In genomic region chr16:57244767-57245471, GRCh38 we compare ENCODE assay signal across 1 cellular context.
TF ChIP-seq lines count a peak whose summit lies in the region.

Gene ARL2BP (plus strand): TSS chr16:57245259. CDS start chr16:57245368, 109 bp downstream.

TF ChIP-seq in HepG2, 621 proteins besides CTCF, POLR2A, EP300 and RAD21 (continued from another document):
- no peak for TF ChIP-seq JDP2 (CRISPR knock-in tag; IDR thresholded peaks at IDR 0.05; ENCODE audit: borderline replicate concordance)
- no peak for TF ChIP-seq PCBP2 (optimal IDR thresholded peaks at IDR 0.05; ENCODE audit: low read depth, low read length, poor library complexity, severe bottlenecking)
- TF ChIP-seq RARA (CRISPR knock-in tag; IDR thresholded peaks at IDR 0.05), result peak; percentile 61
- peak; percentile 92; the same call in 1 of the 2 replicates for TF ChIP-seq TFDP1 (CRISPR knock-in tag; IDR thresholded peaks at IDR 0.05; ENCODE audit: borderline replicate concordance)
- peak; percentile 98; the same call in 1 of the 2 replicates for TF ChIP-seq SMAD1 (CRISPR knock-in tag; IDR thresholded peaks at IDR 0.05; ENCODE audit: borderline replicate concordance, low read depth)
- TF ChIP-seq SOX13 (IDR thresholded peaks at IDR 0.05), result 0 out of 2 replicates have a peak, but pooled peaks have one; percentile 15
- TF ChIP-seq SOX13 (CRISPR knock-in tag; conservative IDR thresholded peaks at IDR 0.05 in 1 of 2, IDR thresholded peaks at IDR 0.05 in 1 of 2), result peak in 1 of 2 experiments; percentile 29; a peak in 2 of 4 replicates
- peak; percentile 90 for TF ChIP-seq ZNF274 (CRISPR knock-in tag; IDR thresholded peaks at IDR 0.05)
- peak; percentile 83; the same call in 1 of the 2 replicates for TF ChIP-seq ZSCAN25 (CRISPR knock-in tag; IDR thresholded peaks at IDR 0.05)
- TF ChIP-seq ZFP90 (CRISPR knock-in tag; IDR thresholded peaks at IDR 0.05; ENCODE audit: borderline replicate concordance), result peak; percentile 64; the same call in 1 of the 2 replicates
- TF ChIP-seq ZNF652 (CRISPR knock-in tag; IDR thresholded peaks at IDR 0.05; ENCODE audit: borderline replicate concordance, low read depth), result no peak
- peak; percentile 28; the same call in 1 of the 2 replicates for TF ChIP-seq SOX5 (CRISPR knock-in tag; IDR thresholded peaks at IDR 0.05; ENCODE audit: borderline replicate concordance)
- TF ChIP-seq, protein P1, sequence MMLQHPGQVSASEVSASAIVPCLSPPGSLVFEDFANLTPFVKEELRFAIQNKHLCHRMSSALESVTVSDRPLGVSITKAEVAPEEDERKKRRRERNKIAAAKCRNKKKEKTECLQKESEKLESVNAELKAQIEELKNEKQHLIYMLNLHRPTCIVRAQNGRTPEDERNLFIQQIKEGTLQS (CRISPR knock-in tag; IDR thresholded peaks at IDR 0.05), result peak; percentile 15; the same call in 1 of the 2 replicates
- TF ChIP-seq ZNF337 (CRISPR knock-in tag; IDR thresholded peaks at IDR 0.05; ENCODE audit: borderline replicate concordance, low read depth), result no peak
- peak; percentile 82; the same call in 1 of the 2 replicates for TF ChIP-seq SNAPC2 (CRISPR knock-in tag; IDR thresholded peaks at IDR 0.05)
- TF ChIP-seq HNF4A (CRISPR knock-in tag; IDR thresholded peaks at IDR 0.05), result no peak
- TF ChIP-seq ZNF251 (CRISPR knock-in tag; IDR thresholded peaks at IDR 0.05), result no peak
- 0 out of 2 replicates have a peak, but pooled peaks have one; percentile 74 for TF ChIP-seq ZNF230 (CRISPR knock-in tag; IDR thresholded peaks at IDR 0.05)
- 0 out of 2 replicates have a peak, but pooled peaks have one; percentile 43 for TF ChIP-seq FIP1L1 (IDR thresholded peaks at IDR 0.05; ENCODE audit: borderline replicate concordance, insufficient read depth, low read depth, low read length)
- peak; percentile 76; the same call in 1 of the 2 replicates for TF ChIP-seq TSC22D2 (CRISPR knock-in tag; IDR thresholded peaks at IDR 0.05; ENCODE audit: borderline replicate concordance)
- TF ChIP-seq ZBTB49 (CRISPR knock-in tag; IDR thresholded peaks at IDR 0.05; ENCODE audit: borderline replicate concordance), result peak; percentile 44; the same call in 1 of the 2 replicates
- TF ChIP-seq, protein P2, sequence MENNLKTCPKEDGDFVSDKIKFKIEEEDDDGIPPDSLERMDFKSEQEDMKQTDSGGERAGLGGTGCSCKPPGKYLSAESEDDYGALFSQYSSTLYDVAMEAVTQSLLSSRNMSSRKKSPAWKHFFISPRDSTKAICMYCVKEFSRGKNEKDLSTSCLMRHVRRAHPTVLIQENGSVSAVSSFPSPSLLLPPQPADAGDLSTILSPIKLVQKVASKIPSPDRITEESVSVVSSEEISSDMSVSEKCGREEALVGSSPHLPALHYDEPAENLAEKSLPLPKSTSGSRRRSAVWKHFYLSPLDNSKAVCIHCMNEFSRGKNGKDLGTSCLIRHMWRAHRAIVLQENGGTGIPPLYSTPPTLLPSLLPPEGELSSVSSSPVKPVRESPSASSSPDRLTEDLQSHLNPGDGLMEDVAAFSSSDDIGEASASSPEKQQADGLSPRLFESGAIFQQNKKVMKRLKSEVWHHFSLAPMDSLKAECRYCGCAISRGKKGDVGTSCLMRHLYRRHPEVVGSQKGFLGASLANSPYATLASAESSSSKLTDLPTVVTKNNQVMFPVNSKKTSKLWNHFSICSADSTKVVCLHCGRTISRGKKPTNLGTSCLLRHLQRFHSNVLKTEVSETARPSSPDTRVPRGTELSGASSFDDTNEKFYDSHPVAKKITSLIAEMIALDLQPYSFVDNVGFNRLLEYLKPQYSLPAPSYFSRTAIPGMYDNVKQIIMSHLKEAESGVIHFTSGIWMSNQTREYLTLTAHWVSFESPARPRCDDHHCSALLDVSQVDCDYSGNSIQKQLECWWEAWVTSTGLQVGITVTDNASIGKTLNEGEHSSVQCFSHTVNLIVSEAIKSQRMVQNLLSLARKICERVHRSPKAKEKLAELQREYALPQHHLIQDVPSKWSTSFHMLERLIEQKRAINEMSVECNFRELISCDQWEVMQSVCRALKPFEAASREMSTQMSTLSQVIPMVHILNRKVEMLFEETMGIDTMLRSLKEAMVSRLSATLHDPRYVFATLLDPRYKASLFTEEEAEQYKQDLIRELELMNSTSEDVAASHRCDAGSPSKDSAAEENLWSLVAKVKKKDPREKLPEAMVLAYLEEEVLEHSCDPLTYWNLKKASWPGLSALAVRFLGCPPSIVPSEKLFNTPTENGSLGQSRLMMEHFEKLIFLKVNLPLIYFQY (CRISPR knock-in tag; IDR thresholded peaks at IDR 0.05; ENCODE audit: borderline replicate concordance), result peak; percentile 98
- 0 out of 2 replicates have a peak, but pooled peaks have one; percentile 55 for TF ChIP-seq CHD2 (IDR thresholded peaks at IDR 0.05; ENCODE audit: low read depth, low read length)
- TF ChIP-seq ZNF768 (CRISPR knock-in tag; IDR thresholded peaks at IDR 0.05), result peak; percentile 82; the same call in 1 of the 2 replicates
- TF ChIP-seq, protein P3, sequence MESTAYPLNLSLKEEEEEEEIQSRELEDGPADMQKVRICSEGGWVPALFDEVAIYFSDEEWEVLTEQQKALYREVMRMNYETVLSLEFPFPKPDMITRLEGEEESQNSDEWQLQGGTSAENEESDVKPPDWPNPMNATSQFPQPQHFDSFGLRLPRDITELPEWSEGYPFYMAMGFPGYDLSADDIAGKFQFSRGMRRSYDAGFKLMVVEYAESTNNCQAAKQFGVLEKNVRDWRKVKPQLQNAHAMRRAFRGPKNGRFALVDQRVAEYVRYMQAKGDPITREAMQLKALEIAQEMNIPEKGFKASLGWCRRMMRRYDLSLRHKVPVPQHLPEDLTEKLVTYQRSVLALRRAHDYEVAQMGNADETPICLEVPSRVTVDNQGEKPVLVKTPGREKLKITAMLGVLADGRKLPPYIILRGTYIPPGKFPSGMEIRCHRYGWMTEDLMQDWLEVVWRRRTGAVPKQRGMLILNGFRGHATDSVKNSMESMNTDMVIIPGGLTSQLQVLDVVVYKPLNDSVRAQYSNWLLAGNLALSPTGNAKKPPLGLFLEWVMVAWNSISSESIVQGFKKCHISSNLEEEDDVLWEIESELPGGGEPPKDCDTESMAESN (CRISPR knock-in tag; conservative IDR thresholded peaks at IDR 0.05), result peak; percentile 93
- TF ChIP-seq AKNA (CRISPR knock-in tag; IDR thresholded peaks at IDR 0.05; ENCODE audit: borderline replicate concordance), result peak; percentile 89
- peak; percentile 42; the same call in 1 of the 2 replicates for TF ChIP-seq JUND (CRISPR knock-in tag; IDR thresholded peaks at IDR 0.05)
- peak; percentile 92 for TF ChIP-seq AGO1 (IDR thresholded peaks at IDR 0.05; ENCODE audit: low read depth, low read length, poor library complexity, severe bottlenecking)
- peak; percentile 97 for TF ChIP-seq ZNF430 (CRISPR knock-in tag; IDR thresholded peaks at IDR 0.05)
- TF ChIP-seq RNF219 (CRISPR knock-in tag; IDR thresholded peaks at IDR 0.05), result no peak; the same call in 1 of the 2 replicates
- TF ChIP-seq ZNF17 (CRISPR knock-in tag; IDR thresholded peaks at IDR 0.05), result no peak
- peak; percentile 54; the same call in 1 of the 2 replicates for TF ChIP-seq FOSL1 (CRISPR knock-in tag; IDR thresholded peaks at IDR 0.05; ENCODE audit: borderline replicate concordance)
- TF ChIP-seq JUN (CRISPR knock-in tag; IDR thresholded peaks at IDR 0.05), result peak; percentile 53; the same call in 1 of the 2 replicates
- no peak for TF ChIP-seq ZNF775 (CRISPR knock-in tag; IDR thresholded peaks at IDR 0.05; ENCODE audit: borderline replicate concordance)
- no peak for TF ChIP-seq ATF1 (CRISPR knock-in tag; IDR thresholded peaks at IDR 0.05)
- TF ChIP-seq BHLHE40 (IDR thresholded peaks at IDR 0.05; ENCODE audit: low read length), result no peak
- no peak for TF ChIP-seq FOXK2 (IDR thresholded peaks at IDR 0.05)
- peak; percentile 95 for TF ChIP-seq AKAP8 (CRISPR knock-in tag; IDR thresholded peaks at IDR 0.05)
- TF ChIP-seq ARHGAP35 (CRISPR knock-in tag; IDR thresholded peaks at IDR 0.05; ENCODE audit: borderline replicate concordance), result no peak; the same call in 1 of the 2 replicates
TF ChIP-seq in HepG2: peak in this region for 350.
